8 cellular contexts compared by ENCODE assay signal in genomic region chr11:67465190-67465522, GRCh38. TPM values are rescaled to one million over a fixed set of nuclear protein-coding genes. Genes with fewer than 3 reads are reported as not detected.
DNase-seq lines count a peak whose midpoint lies in the region; ATAC-seq and TF ChIP-seq lines count a peak whose summit lies in the region.

No MANE protein-coding gene starts in this region.

- TF ChIP-seq CTCF in stomach (IDR thresholded peaks at IDR 0.05) (no peak), lower leg skin (IDR thresholded peaks at IDR 0.05) (no peak)

- no peak for ATAC-seq in GM19397 (IDR thresholded peaks at IDR 0.05; ENCODE audit: unreplicated experiment)

- no peak for TF ChIP-seq EP300 in stomach (IDR thresholded peaks at IDR 0.05)

- no peaks in the 10 kb centered on the region for H3K27me3 ChIP-seq in stomach

- peaks cover 0 to 5% (median 2%) of the 10 kb centered on the region in 4 donors for H3K36me3 ChIP-seq in stomach

- H3K4me1 Mint-ChIP-seq in activated T-helper 1 cell treated with anti-CD3 and anti-CD28 coated beads, Interleukin-12 subunit alpha, Interleukin-12 subunit beta, Interleukin-2, Interleukin-4 antibody, amounts not matched to agents 30 ng/mL and 10 ng/mL and 1 ng/mL, durations not matched to agents 14 hours and 24 hours and 36 hours (ENCODE audit: low read depth): peaks cover 26% of the 10 kb centered on the region

- 27 to 45% (median 29%) methylated on average over 3 of the region's 3 CpGs for WGBS in stomach, 5 donors
- WGBS in lower leg skin, 2 donors: 41 to 43% methylated on average over 3 of the region's 3 CpGs

- no peaks in the 10 kb centered on the region for H3K27me3 Mint-ChIP-seq in activated T-helper 1 cell treated with anti-CD3 and anti-CD28 coated beads, Interleukin-12 subunit alpha, Interleukin-12 subunit beta, Interleukin-2, Interleukin-4 antibody, amounts not matched to agents 30 ng/mL and 10 ng/mL and 1 ng/mL, durations not matched to agents 14 hours and 24 hours and 36 hours (ENCODE audit: insufficient read depth)

- intact Hi-C loops in activated T-helper 1 cell treated with anti-CD3 and anti-CD28 coated beads, Interleukin-12 subunit alpha, Interleukin-12 subunit beta, Interleukin-2, Interleukin-4 antibody, amounts not matched to agents 30 ng/mL and 10 ng/mL and 1 ng/mL, durations not matched to agents 14 hours and 24 hours and 36 hours (cut with micrococcal nuclease): loop anchor here (5.0 kb wide), 1 partner anchor 113 kb away; the partner anchor contains the start of gene POLD4
- intact Hi-C loops in stomach (cut with DNase I; ENCODE audit: low total_unique reads): no loop called here
- intact Hi-C loops in lower leg skin (cut with DNase I; ENCODE audit: low total_unique reads): no loop called here

- DNase-seq in NCI-H2171 treated with DMSO at 0.1 percent for 48 hours (lab: John Stamatoyannopoulos, UW) (peak; percentile 31), NCI-H2171 (lab: John Stamatoyannopoulos, UW) (no peak), stomach (peak; percentile 55), lower leg skin (ENCODE audit: low spot score in 2 of 2) (no peak), superior temporal gyrus (ENCODE audit: extremely low spot score) (no peak)
- no peak for DNase-seq in activated T-helper 1 cell treated with anti-CD3 and anti-CD28 coated beads, Interleukin-12 subunit alpha, Interleukin-12 subunit beta, Interleukin-2, Interleukin-4 antibody, amounts not matched to agents 30 ng/mL and 10 ng/mL and 1 ng/mL, durations not matched to agents 14 hours and 24 hours and 36 hours (ENCODE audit: low spot score)

- peak overlapping the region; percentile 85 for H3K27ac Mint-ChIP-seq in activated T-helper 1 cell treated with anti-CD3 and anti-CD28 coated beads, Interleukin-12 subunit alpha, Interleukin-12 subunit beta, Interleukin-2, Interleukin-4 antibody, amounts not matched to agents 30 ng/mL and 10 ng/mL and 1 ng/mL, durations not matched to agents 14 hours and 24 hours and 36 hours

- H3K4me3 Mint-ChIP-seq in activated T-helper 1 cell treated with anti-CD3 and anti-CD28 coated beads, Interleukin-12 subunit alpha, Interleukin-12 subunit beta, Interleukin-2, Interleukin-4 antibody, amounts not matched to agents 30 ng/mL and 10 ng/mL and 1 ng/mL, durations not matched to agents 14 hours and 24 hours and 36 hours: peak overlapping the region; percentile 88

- peak overlapping the region; percentile 90 to 98 (median 95) for H3K27ac ChIP-seq in stomach

- H3K36me3 Mint-ChIP-seq in activated T-helper 1 cell treated with anti-CD3 and anti-CD28 coated beads, Interleukin-12 subunit alpha, Interleukin-12 subunit beta, Interleukin-2, Interleukin-4 antibody, amounts not matched to agents 30 ng/mL and 10 ng/mL and 1 ng/mL, durations not matched to agents 14 hours and 24 hours and 36 hours (ENCODE audit: low read depth): peaks cover 6% of the 10 kb centered on the region

- peak overlapping the region; percentile 76 for H3K4me3 ChIP-seq in iPS-18c (ENCODE audit: insufficient read depth, low read depth, low read length)
- peak overlapping the region; percentile 54 to 69 (median 60) for H3K4me3 ChIP-seq in stomach
- H3K4me3 ChIP-seq in lower leg skin (ENCODE audit: low read depth, poor library complexity, severe bottlenecking): no peak overlapping the region

- H3K9me3 ChIP-seq in iPS-18c (ENCODE audit: control insufficient read depth, insufficient read depth, low read length) (no peaks in the 10 kb centered on the region), stomach (no peaks in the 10 kb centered on the region)

- H3K4me1 ChIP-seq in stomach: peaks cover 37 to 58% (median 55%) of the 10 kb centered on the region in 4 donors

- TF ChIP-seq POLR2A in stomach (IDR thresholded peaks at IDR 0.05) (no peak), lower leg skin (IDR thresholded peaks at IDR 0.05) (no peak)

- H3K9me3 Mint-ChIP-seq in activated T-helper 1 cell treated with anti-CD3 and anti-CD28 coated beads, Interleukin-12 subunit alpha, Interleukin-12 subunit beta, Interleukin-2, Interleukin-4 antibody, amounts not matched to agents 30 ng/mL and 10 ng/mL and 1 ng/mL, durations not matched to agents 14 hours and 24 hours and 36 hours: no peaks in the 10 kb centered on the region

RNA-seq across cellular contexts. Expression of gene TMEM134, which starts 3.9 kb away (rescaled TPM):
- 55.1 and 61.4 TPM in 2 replicates for total RNA-seq in activated T-helper 1 cell treated with anti-CD3 and anti-CD28 coated beads, Interleukin-12 subunit alpha, Interleukin-12 subunit beta, Interleukin-2, Interleukin-4 antibody, amounts not matched to agents 30 ng/mL and 10 ng/mL and 1 ng/mL, durations not matched to agents 14 hours and 24 hours and 36 hours
- total RNA-seq in stomach (100 to 1,000 TPM in 3 of 5 donors, 10 to 100 TPM in 2; 57.6 to 392 (median 174) TPM), lower leg skin (100 to 1,000 TPM; 202 to 374 (median 252) TPM)
- 100 to 1,000 TPM; 118 to 130 (median 126) TPM for polyA plus RNA-seq in stomach

RNA-seq across cellular contexts. Expression of gene CABP4, which starts 10.0 kb away (rescaled TPM):
- 0.86 and 0.96 TPM in 2 replicates for total RNA-seq in activated T-helper 1 cell treated with anti-CD3 and anti-CD28 coated beads, Interleukin-12 subunit alpha, Interleukin-12 subunit beta, Interleukin-2, Interleukin-4 antibody, amounts not matched to agents 30 ng/mL and 10 ng/mL and 1 ng/mL, durations not matched to agents 14 hours and 24 hours and 36 hours
- total RNA-seq in stomach (under 1 TPM in 3 of 5 donors, not detected in 2; 0.43 to 0.73 (median 0.45) TPM), lower leg skin (under 1 TPM in 2 of 4 donors, not detected in 2; 0.11 to 0.25 TPM)
- polyA plus RNA-seq in stomach: 1 to 10 TPM in 2 of 3 donors, under 1 TPM in 1; 0.50 to 1.7 (median 1.7) TPM

RNA-seq across cellular contexts. Expression of gene GPR152, which starts 12.6 kb away (rescaled TPM):
- not detected in 2 replicates for total RNA-seq in activated T-helper 1 cell treated with anti-CD3 and anti-CD28 coated beads, Interleukin-12 subunit alpha, Interleukin-12 subunit beta, Interleukin-2, Interleukin-4 antibody, amounts not matched to agents 30 ng/mL and 10 ng/mL and 1 ng/mL, durations not matched to agents 14 hours and 24 hours and 36 hours
- total RNA-seq in stomach (not detected), lower leg skin (not detected)
- not detected for polyA plus RNA-seq in stomach

RNA-seq across cellular contexts. Expression of gene AIP, which starts 17.7 kb away (rescaled TPM):
- 200 and 203 TPM in 2 replicates for total RNA-seq in activated T-helper 1 cell treated with anti-CD3 and anti-CD28 coated beads, Interleukin-12 subunit alpha, Interleukin-12 subunit beta, Interleukin-2, Interleukin-4 antibody, amounts not matched to agents 30 ng/mL and 10 ng/mL and 1 ng/mL, durations not matched to agents 14 hours and 24 hours and 36 hours
- total RNA-seq in stomach: 100 to 1,000 TPM in 1 of 5 donors, 10 to 100 TPM in 4; 36.4 to 140 (median 60.7) TPM
- polyA plus RNA-seq in stomach: 10 to 100 TPM; 75.5 to 86.6 (median 84.2) TPM
- total RNA-seq in lower leg skin: 10 to 100 TPM; 38.7 to 52.5 (median 47.7) TPM

RNA-seq across cellular contexts. Expression of gene CORO1B, which starts 21.9 kb away (rescaled TPM):
- total RNA-seq in activated T-helper 1 cell treated with anti-CD3 and anti-CD28 coated beads, Interleukin-12 subunit alpha, Interleukin-12 subunit beta, Interleukin-2, Interleukin-4 antibody, amounts not matched to agents 30 ng/mL and 10 ng/mL and 1 ng/mL, durations not matched to agents 14 hours and 24 hours and 36 hours: 222 and 225 TPM in 2 replicates
- total RNA-seq in stomach (100 to 1,000 TPM in 2 of 5 donors, 10 to 100 TPM in 3; 48.3 to 160 (median 82.2) TPM), lower leg skin (10 to 100 TPM; 40.1 to 79.5 (median 66.9) TPM)
- polyA plus RNA-seq in stomach: 100 to 1,000 TPM in 2 of 3 donors, 10 to 100 TPM in 1; 84.4 to 125 (median 104) TPM

Comparison
In these comparisons a context has a peak if more than half of its experiments do, and no peak if none do; other contexts are left out.
1. DNase-seq: peak in NCI-H2171 treated with DMSO at 0.1 percent for 48 hours (single experiment) and stomach (single experiment); none in NCI-H2171 (single experiment), activated T-helper 1 cell treated with anti-CD3 and anti-CD28 coated beads, Interleukin-12 subunit alpha, Interleukin-12 subunit beta, Interleukin-2, Interleukin-4 antibody, amounts not matched to agents 30 ng/mL and 10 ng/mL and 1 ng/mL, durations not matched to agents 14 hours and 24 hours and 36 hours (single experiment), lower leg skin (0 of 2) and superior temporal gyrus (single experiment).